In the genomic region with DNA sequence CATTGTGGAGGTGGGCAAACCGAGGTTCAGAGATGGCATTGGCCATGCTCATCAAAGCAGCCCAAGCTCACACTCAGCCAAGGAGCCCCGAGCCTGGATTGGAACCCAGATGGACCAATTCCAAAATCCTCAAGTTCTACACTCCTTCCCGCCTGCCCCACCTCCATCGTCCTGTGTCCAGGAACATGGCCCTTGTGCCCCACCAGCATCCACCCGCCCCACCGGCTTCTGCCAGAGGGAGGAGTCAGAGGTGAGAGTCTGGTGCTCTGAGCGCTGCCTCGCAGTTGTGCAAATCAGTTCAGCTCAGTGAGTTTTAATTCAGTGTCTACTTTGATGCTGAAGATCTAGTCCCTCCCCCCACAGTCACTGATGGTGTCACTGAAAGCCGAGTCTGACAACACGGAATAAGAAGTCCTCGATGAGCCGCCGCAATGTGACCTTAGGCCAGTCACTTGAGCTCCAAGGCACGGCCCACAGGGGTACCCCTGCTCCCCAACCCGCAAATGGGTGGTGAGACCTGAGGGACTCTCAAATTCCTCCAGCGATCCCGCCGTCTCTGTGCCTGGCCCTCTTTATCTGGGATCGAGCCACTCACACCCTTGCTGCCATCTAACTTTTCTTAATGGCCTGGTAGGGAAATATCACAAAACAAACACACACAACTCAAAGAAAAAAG, we compare ENCODE assay signal across 1 cellular context.
TF ChIP-seq lines count a peak whose summit lies in the region.

No MANE protein-coding gene starts in this region.

TF ChIP-seq in K562, 482 proteins besides CTCF, POLR2A, EP300 and RAD21:
- TF ChIP-seq, protein P1, sequence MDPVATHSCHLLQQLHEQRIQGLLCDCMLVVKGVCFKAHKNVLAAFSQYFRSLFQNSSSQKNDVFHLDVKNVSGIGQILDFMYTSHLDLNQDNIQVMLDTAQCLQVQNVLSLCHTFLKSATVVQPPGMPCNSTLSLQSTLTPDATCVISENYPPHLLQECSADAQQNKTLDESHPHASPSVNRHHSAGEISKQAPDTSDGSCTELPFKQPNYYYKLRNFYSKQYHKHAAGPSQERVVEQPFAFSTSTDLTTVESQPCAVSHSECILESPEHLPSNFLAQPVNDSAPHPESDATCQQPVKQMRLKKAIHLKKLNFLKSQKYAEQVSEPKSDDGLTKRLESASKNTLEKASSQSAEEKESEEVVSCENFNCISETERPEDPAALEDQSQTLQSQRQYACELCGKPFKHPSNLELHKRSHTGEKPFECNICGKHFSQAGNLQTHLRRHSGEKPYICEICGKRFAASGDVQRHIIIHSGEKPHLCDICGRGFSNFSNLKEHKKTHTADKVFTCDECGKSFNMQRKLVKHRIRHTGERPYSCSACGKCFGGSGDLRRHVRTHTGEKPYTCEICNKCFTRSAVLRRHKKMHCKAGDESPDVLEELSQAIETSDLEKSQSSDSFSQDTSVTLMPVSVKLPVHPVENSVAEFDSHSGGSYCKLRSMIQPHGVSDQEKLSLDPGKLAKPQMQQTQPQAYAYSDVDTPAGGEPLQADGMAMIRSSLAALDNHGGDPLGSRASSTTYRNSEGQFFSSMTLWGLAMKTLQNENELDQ (CRISPR knock-in tag; IDR thresholded peaks at IDR 0.05; ENCODE audit: borderline replicate concordance) = no peak
- no peak for TF ChIP-seq STAT5A (IDR thresholded peaks at IDR 0.05; ENCODE audit: borderline replicate concordance, low read length)
- TF ChIP-seq ZNF146 (CRISPR knock-in tag; IDR thresholded peaks at IDR 0.05; ENCODE audit: unreplicated experiment) = no peak
